Comparison of ENCODE assay signal across 8 cellular contexts in genomic region chr19:35268546-35269424, GRCh38. TPM values are rescaled to one million over a fixed set of nuclear protein-coding genes. Genes with fewer than 3 reads are reported as not detected.
A peak's percentile ranks its signal among the peaks of the same experiment; 100 is the strongest.
DNase-seq lines count a peak whose midpoint lies in the region; ATAC-seq and TF ChIP-seq lines count a peak whose summit lies in the region.

USF2 (plus strand) TSS chr19:35268962; CDS start chr19:35269102, 140 bp downstream.

- peak within 1 kb of the TSS; percentile 63 to 89 (median 83) for H3K4me3 ChIP-seq in liver (ENCODE audit: low read depth in 1 of 3, low read length in 3 of 3)

- in situ Hi-C loops in GM13977 (cut with MboI; ENCODE audit: low pct_unique_long_range_greater_than_20kb, low sequenced_read_pairs, unreplicated experiment) = no loop called here

- H3K4me1 ChIP-seq in liver (ENCODE audit: control insufficient read depth in 4 of 4, insufficient read depth in 4 of 4, low read length in 3 of 4) = peaks cover 23 to 66% (median 46%) of the 10 kb centered on the region in 4 donors

- peak; percentile 92 for DNase-seq in GM13977 (ENCODE audit: low spot score)
- peak; percentile 27 for DNase-seq in NCI-H446 treated with DMSO at 0.1 percent for 48 hours (lab: John Stamatoyannopoulos, UW)
- peak; percentile 42 to 43 for DNase-seq in activated CD4-positive, alpha-beta T cell treated with anti-CD3 and anti-CD28 coated beads, Interleukin-2, amount 50 U/mL, for 4 hours
- peak; percentile 83 for DNase-seq in ecto neural progenitor cell (ENCODE audit: low spot score)
- peak in 2 of 3 experiments; percentile 23 to 43 for DNase-seq in stimulated activated CD4-positive, alpha-beta T cell treated with anti-CD3 and anti-CD28 coated beads, TNF-alpha, amount 100 ng/mL, for 4 hours (ENCODE audit: low read depth in 3 of 3)

- H3K9me3 ChIP-seq in liver (ENCODE audit: control insufficient read depth in 4 of 4, low read length in 3 of 4) = no peaks in the 10 kb centered on the region

- WGBS in liver = 1% methylated on average over 113 of the region's 122 CpGs

- H3K27ac ChIP-seq in 22Rv1 = peak within 1 kb of the TSS; percentile 98
- peak within 1 kb of the TSS; percentile 83 to 95 for H3K27ac ChIP-seq in liver (ENCODE audit: low read depth in 1 of 2, low read length in 2 of 2)

- TF ChIP-seq CTCF in 22Rv1 (IDR thresholded peaks at IDR 0.05) (no peak), GM13977 (IDR thresholded peaks at IDR 0.05; ENCODE audit: extremely low read depth, insufficient read depth, missing control alignments) (no peak), liver (IDR thresholded peaks at IDR 0.05; ENCODE audit: low read depth, low read length, missing input control) (no peak)

- peak within 1 kb of the TSS; percentile 87 for H3K9ac ChIP-seq in liver (ENCODE audit: low read depth in 1 of 2, low read length in 2 of 2)

- peak; percentile 14 for ATAC-seq in HG03108 (IDR thresholded peaks at IDR 0.05; ENCODE audit: unreplicated experiment)

- H3K36me3 ChIP-seq in liver (ENCODE audit: control insufficient read depth in 4 of 4, insufficient read depth in 3 of 4, low read depth in 1 of 4, low read length in 3 of 4) = peaks cover 0 to 9% (median 7%) of the 10 kb centered on the region in 4 donors

- no peak for TF ChIP-seq RAD21 in liver (IDR thresholded peaks at IDR 0.05)

- H3K27me3 ChIP-seq in liver (ENCODE audit: control insufficient read depth in 4 of 4, insufficient read depth in 4 of 4, low read length in 3 of 4) = no peaks in the 10 kb centered on the region

TF ChIP-seq in liver, 16 proteins besides CTCF, POLR2A, EP300 and RAD21:
- no peak for TF ChIP-seq REST (IDR thresholded peaks at IDR 0.05)
- no peak for TF ChIP-seq GABPA (IDR thresholded peaks at IDR 0.05 in 1 of 2, conservative IDR thresholded peaks at IDR 0.05 in 1 of 2)
- no peak for TF ChIP-seq FOXA1 (IDR thresholded peaks at IDR 0.05)
- TF ChIP-seq RXRA (IDR thresholded peaks at IDR 0.05) = no peak
- TF ChIP-seq HNF4A (conservative IDR thresholded peaks at IDR 0.05) = no peak
- no peak for TF ChIP-seq SP1 (IDR thresholded peaks at IDR 0.05)
- no peak for TF ChIP-seq NR2F2 (IDR thresholded peaks at IDR 0.05)
- TF ChIP-seq FOXA2 (IDR thresholded peaks at IDR 0.05) = no peak
- TF ChIP-seq EGR1 (IDR thresholded peaks at IDR 0.05; ENCODE audit: low read depth in 2 of 2) = no peak
- no peak for TF ChIP-seq YY1 (IDR thresholded peaks at IDR 0.05)
- no peak for TF ChIP-seq HNF4G (IDR thresholded peaks at IDR 0.05)
- TF ChIP-seq JUND (IDR thresholded peaks at IDR 0.05) = no peak
- TF ChIP-seq ZBTB33 (IDR thresholded peaks at IDR 0.05) = no peak
- TF ChIP-seq MAX (IDR thresholded peaks at IDR 0.05) = no peak
- TF ChIP-seq TAF1 (conservative IDR thresholded peaks at IDR 0.05) = no peak
- TF ChIP-seq ATF3 (IDR thresholded peaks at IDR 0.05) = no peak

RNA-seq across cellular contexts. Expression of gene USF2, which starts in this region (rescaled TPM):
- total RNA-seq in liver = 10 to 100 TPM; 31.6 to 80.2 TPM
- polyA plus RNA-seq in liver = 10 to 100 TPM; 22.8 to 85.9 TPM

Comparison
In these comparisons a context has a peak if more than half of its experiments do, and no peak if none do; other contexts are left out.
1. Peak in every context shown above with its lines: DNase-seq, ATAC-seq, H3K4me3 ChIP-seq and H3K27ac ChIP-seq.
2. DNase-seq: peak in every context shown above with its lines; median percentile 92 in GM13977; 83 in ecto neural progenitor cell; 42 in activated CD4-positive, alpha-beta T cell treated with anti-CD3 and anti-CD28 coated beads, Interleukin-2, amount 50 U/mL, for 4 hours; 33 in stimulated activated CD4-positive, alpha-beta T cell treated with anti-CD3 and anti-CD28 coated beads, TNF-alpha, amount 100 ng/mL, for 4 hours; 27 in NCI-H446 treated with DMSO at 0.1 percent for 48 hours.